Comparison of ENCODE assay signal across 19 cellular contexts in the genomic region with DNA sequence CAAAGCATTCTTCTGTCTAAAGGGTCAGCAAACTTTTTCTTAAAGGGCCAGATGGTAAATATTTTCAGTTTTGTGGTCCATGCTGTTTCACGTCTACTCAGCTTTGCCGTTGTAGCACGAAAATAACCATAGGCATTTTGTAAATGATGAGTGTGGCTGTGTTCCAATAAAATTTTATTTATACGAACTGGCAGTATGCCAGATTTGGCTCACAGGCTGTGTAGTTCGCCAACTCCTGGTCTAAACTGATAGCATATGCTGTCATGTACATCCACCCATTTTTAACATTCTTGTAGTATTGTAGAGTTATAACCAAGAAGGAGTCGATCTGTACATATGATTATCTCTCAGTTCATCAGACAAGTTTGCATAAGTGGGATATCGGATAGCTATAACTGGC. TPM values are rescaled to one million over a fixed set of nuclear protein-coding genes. Genes with fewer than 3 reads are reported as not detected.
DNase-seq lines count a peak whose midpoint lies in the region; ATAC-seq, FAIRE-seq and TF ChIP-seq lines count a peak whose summit lies in the region.
"Had no signal": no experiment of that assay in that cellular context is flagged by ENCODE, and none has a peak within 500 bp of the region (broad histone marks: within the 10 kb centered on the region; RNA-seq: fewer than 3 reads in every experiment).

No MANE protein-coding gene starts in this region.

- H3K79me2 ChIP-seq in K562 (ENCODE audit: control insufficient read depth, insufficient read depth, low read length), result no peaks in the 10 kb centered on the region

- H3K4me1 ChIP-seq in K562 (replicated peaks in 1 of 2; ENCODE audit: control insufficient read depth in 2 of 2, insufficient read depth in 2 of 2, low read length in 2 of 2), result no peaks in the 10 kb centered on the region; a peak in 1 of 5 replicates

- H3K27me3 ChIP-seq in K562 (ENCODE audit: control insufficient read depth in 2 of 2, insufficient read depth in 2 of 2, low read length in 2 of 2), result no peaks in the 10 kb centered on the region

- no peak overlapping the region for H3K27ac ChIP-seq in K562 (ENCODE audit: extremely low read depth, low read depth, low read length)
- H3K27ac ChIP-seq: KMS-11 had no signal

- CTCF ChIA-PET in activated naive CD4-positive, alpha-beta T cell treated with anti-CD3 and anti-CD28 coated beads for 36 hours (lab: Charles Lee), result no interaction called here
- CTCF ChIA-PET in K562 (lab: Yijun Ruan, JAX; ENCODE audit: low intra/inter-chr PET ratio), result no interaction called here

- H3K4me3 ChIP-seq in K562 (no peak overlapping the region), fibroblast of the aortic adventitia (ENCODE audit: low read depth, low read length) (no peak overlapping the region)

- BruUV-seq in K562 (replicated peaks; lab: Mats Ljungman, UMichigan), result no TSS peak

- no peaks in the 10 kb centered on the region for H3K9me3 Mint-ChIP-seq in activated naive CD4-positive, alpha-beta T cell treated with anti-CD3 and anti-CD28 coated beads for 36 hours
- H3K9me3 Mint-ChIP-seq: CD4-positive, alpha-beta T cell; HFFc6 had no signal

- H2AFZ ChIP-seq in K562 (ENCODE audit: low read depth, low read length), result no peak overlapping the region

- peaks cover 40% of the 10 kb centered on the region for H3K36me3 Mint-ChIP-seq in activated naive CD4-positive, alpha-beta T cell treated with anti-CD3 and anti-CD28 coated beads for 36 hours (ENCODE audit: low read depth)

- no peak for FAIRE-seq in K562 (lab: Jason Lieb, UNC)

- peaks cover 89% of the 10 kb centered on the region for H3K36me3 ChIP-seq in K562 (ENCODE audit: control insufficient read depth, insufficient read depth, low read length)

- no peak for TF ChIP-seq EP300 in K562 (IDR thresholded peaks at IDR 0.05; ENCODE audit: low read length)

- peaks cover 9% of the 10 kb centered on the region for H3K4me1 Mint-ChIP-seq in activated naive CD4-positive, alpha-beta T cell treated with anti-CD3 and anti-CD28 coated beads for 36 hours (ENCODE audit: low read depth)
- H3K4me1 Mint-ChIP-seq: B cell had no signal

- no peaks in the 10 kb centered on the region for H3K9me3 ChIP-seq in K562 (replicated peaks; ENCODE audit: control insufficient read depth, insufficient read depth, low read depth, low read length)

- no peak for TF ChIP-seq RAD21 in K562 (CRISPR knock-in tag; conservative IDR thresholded peaks at IDR 0.05 in 1 of 2, IDR thresholded peaks at IDR 0.05 in 1 of 2)

- peak overlapping the region; percentile 65 for H3K27ac Mint-ChIP-seq in activated naive CD4-positive, alpha-beta T cell treated with anti-CD3 and anti-CD28 coated beads for 36 hours
- H3K27ac Mint-ChIP-seq: B cell; CD4-positive, alpha-beta T cell; HFFc6 had no signal

- intact Hi-C loops in activated naive CD4-positive, alpha-beta T cell treated with anti-CD3 and anti-CD28 coated beads for 36 hours (cut with micrococcal nuclease), result no loop called here
- intact Hi-C loops in K562 (cut with micrococcal nuclease), result loop anchor here (10.0 kb wide), 1 partner anchor 161 kb away; no protein-coding TSS in a partner anchor

- H3K9me1 ChIP-seq in K562 (ENCODE audit: control insufficient read depth, insufficient read depth, low read length), result no peaks in the 10 kb centered on the region

- POLR2A ChIA-PET in K562 (lab: Yijun Ruan, JAX), result no interaction called here

- H3K9ac ChIP-seq in K562 (ENCODE audit: insufficient read depth in 1 of 2, low read depth in 2 of 2, low read length in 2 of 2), result no peak overlapping the region
- H3K9ac ChIP-seq: KMS-11 had no signal

- in situ Hi-C loops in K562 (cut with MboI), result no loop called here

- H3K27me3 Mint-ChIP-seq in activated naive CD4-positive, alpha-beta T cell treated with anti-CD3 and anti-CD28 coated beads for 36 hours (ENCODE audit: low read depth), result no peaks in the 10 kb centered on the region
- H3K27me3 Mint-ChIP-seq: B cell; CD4-positive, alpha-beta T cell had no signal

- WGBS in K562 (ENCODE audit: insufficient coverage, low coverage, missing lambda C conversion rate), result 75% methylated on average over 7 of the region's 7 CpGs

- TF ChIP-seq CTCF in K562 (IDR thresholded peaks at IDR 0.05 in 2 of 3, conservative IDR thresholded peaks at IDR 0.05 in 1 of 3; ENCODE audit: insufficient read depth in 2 of 3, low read depth in 1 of 3, low read length in 3 of 3), result no peak
- TF ChIP-seq CTCF in fibroblast of the aortic adventitia (IDR thresholded peaks at IDR 0.05; ENCODE audit: insufficient read depth, low read length), result no peak

- no peak for DNase-seq in activated naive CD4-positive, alpha-beta T cell treated with anti-CD3 and anti-CD28 coated beads for 36 hours
- DNase-seq in activated naive CD4-positive, alpha-beta T cell treated with Interleukin-2 at 50 U/mL for 16 hours, result no peak
- DNase-seq in NCI-H1694 (lab: John Stamatoyannopoulos, UW) (peak; percentile 40), K562 (ENCODE audit: extremely low read depth in 1 of 4, low spot score in 3 of 4) (peak in 1 of 4 experiments; percentile 19), fibroblast of the aortic adventitia (ENCODE audit: low read depth) (peak; percentile 30), NOMO-1 treated with DMSO at 0.1 percent for 48 hours (lab: John Stamatoyannopoulos, UW; ENCODE audit: unreplicated experiment) (no peak), NCI-H446 treated with DMSO at 0.1 percent for 48 hours (lab: John Stamatoyannopoulos, UW) (no peak)
- DNase-seq: CD4-positive, alpha-beta T cell; DND-41; GDM1; HFFc6; MM.1S; NCI-H2029; NCI-H226; NCI-H526 treated with DMSO at 0.1 percent for 48 hours had no signal

- no peak overlapping the region for H3K4me2 ChIP-seq in K562 (ENCODE audit: insufficient read depth, low read length)
- H3K4me2 ChIP-seq: KMS-11 had no signal

- no peak for TF ChIP-seq POLR2A in K562 (conservative IDR thresholded peaks at IDR 0.05)

- no peak for ATAC-seq in K562
- no peak for ATAC-seq in GM21529 (IDR thresholded peaks at IDR 0.05; ENCODE audit: unreplicated experiment)

- no peak overlapping the region for H3K4me3 Mint-ChIP-seq in activated naive CD4-positive, alpha-beta T cell treated with anti-CD3 and anti-CD28 coated beads for 36 hours
- H3K4me3 Mint-ChIP-seq: B cell; CD4-positive, alpha-beta T cell; HFFc6 had no signal

- no peaks in the 10 kb centered on the region for H4K20me1 ChIP-seq in K562 (replicated peaks; ENCODE audit: control insufficient read depth, insufficient read depth, low read length)

RNA-seq across cellular contexts. Expression of gene GCNA, which starts 12.6 kb away (rescaled TPM):
- total RNA-seq in activated naive CD4-positive, alpha-beta T cell treated with anti-CD3 and anti-CD28 coated beads for 36 hours, result 1 to 10 TPM; 2.8 to 2.9 TPM
- 2.2 and 4.0 TPM in 2 replicates for total RNA-seq in K562 (2011; cell fraction: chromatin; rRNA removed; ENCODE audit: low replicate concordance)
- total RNA-seq in K562 (2011; cell fraction: nucleolus; rRNA removed), result 0.67 and 1.8 TPM in 2 replicates
- total RNA-seq in K562 (2011; cell fraction: nucleoplasm; rRNA removed), result 1.1 and 1.8 TPM in 2 replicates
- total RNA-seq in K562 (2014; rRNA removed) (0.45 and 0.86 TPM in 2 replicates), K562 (2014; rRNA removed; fragmentation: Illumina TruSeq; extraction: Trizol) (0.77 and 0.87 TPM in 2 replicates), K562 (2015; rRNA removed; fragmentation: Illumina TruSeq; extraction: Trizol) (1.2 and 1.4 TPM in 2 replicates), K562 (2021) (0.47 and 0.58 TPM in 2 replicates), fibroblast of the aortic adventitia (ENCODE audit: low replicate concordance) (2.3 and 2.4 TPM in 2 replicates)
- polyA plus RNA-seq in K562 (2011; rRNA removed) (0.85 and 1.3 TPM in 2 replicates), K562 (2014; fragmentation: Illumina TruSeq; extraction: Trizol) (0.42 and 1.1 TPM in 2 replicates), K562 (2014; fragmentation: Nextera tagmentation; extraction: Ambion mirVana) (under 1 TPM; 0.27 to 0.64 TPM), K562 (2014; rRNA removed) (1.3 and 1.5 TPM in 2 replicates)
- 0.15 and 0.66 TPM in 2 replicates for polyA plus RNA-seq in K562 (2011; cell fraction: cytosol; rRNA removed)
- 2.3 and 6.8 TPM in 2 replicates for polyA plus RNA-seq in K562 (2011; cell fraction: nucleus; rRNA removed)
- polyA plus RNA-seq in K562 (2012), result 0.49 and 2.3 TPM in 2 replicates
- 0.56 and 1.6 TPM in 2 replicates for polyA minus RNA-seq in K562 (2011; rRNA and poly(A)+ RNA removed)
- not detected in 2 replicates for polyA minus RNA-seq in K562 (2011; cell fraction: cytosol; rRNA and poly(A)+ RNA removed)
- 0.67 and 2.2 TPM in 2 replicates for polyA minus RNA-seq in K562 (2011; cell fraction: nucleus; rRNA and poly(A)+ RNA removed)

RNA-seq across cellular contexts. Expression of gene OGT, which starts 32.7 kb away (rescaled TPM):
- total RNA-seq in activated naive CD4-positive, alpha-beta T cell treated with anti-CD3 and anti-CD28 coated beads for 36 hours, result 100 to 1,000 TPM; 307 to 323 TPM
- 1,185 and 1,554 TPM in 2 replicates for total RNA-seq in K562 (2011; cell fraction: chromatin; rRNA removed; ENCODE audit: low replicate concordance)
- total RNA-seq in K562 (2011; cell fraction: nucleolus; rRNA removed), result 474 and 611 TPM in 2 replicates
- total RNA-seq in K562 (2011; cell fraction: nucleoplasm; rRNA removed), result 824 and 884 TPM in 2 replicates
- 70.4 and 71.3 TPM in 2 replicates for total RNA-seq in K562 (2014; rRNA removed)
- total RNA-seq in K562 (2014; rRNA removed; fragmentation: Illumina TruSeq; extraction: Trizol), result 117 and 133 TPM in 2 replicates
- total RNA-seq in K562 (2015; rRNA removed; fragmentation: Illumina TruSeq; extraction: Trizol), result 91.0 and 97.3 TPM in 2 replicates
- total RNA-seq in K562 (2021), result 141 and 153 TPM in 2 replicates
- 347 and 456 TPM in 2 replicates for polyA plus RNA-seq in K562 (2011; rRNA removed)
- 120 and 206 TPM in 2 replicates for polyA plus RNA-seq in K562 (2011; cell fraction: cytosol; rRNA removed)
- 2,701 and 3,076 TPM in 2 replicates for polyA plus RNA-seq in K562 (2011; cell fraction: nucleus; rRNA removed)
- 69.5 and 342 TPM in 2 replicates for polyA plus RNA-seq in K562 (2012)
- polyA plus RNA-seq in K562 (2014; fragmentation: Illumina TruSeq; extraction: Trizol), result 109 and 121 TPM in 2 replicates
- polyA plus RNA-seq in K562 (2014; fragmentation: Nextera tagmentation; extraction: Ambion mirVana), result 10 to 100 TPM; 38.9 to 52.6 TPM
- 170 and 211 TPM in 2 replicates for polyA plus RNA-seq in K562 (2014; rRNA removed)
- 304 and 422 TPM in 2 replicates for polyA minus RNA-seq in K562 (2011; rRNA and poly(A)+ RNA removed)
- 67.6 and 73.0 TPM in 2 replicates for polyA minus RNA-seq in K562 (2011; cell fraction: cytosol; rRNA and poly(A)+ RNA removed)
- polyA minus RNA-seq in K562 (2011; cell fraction: nucleus; rRNA and poly(A)+ RNA removed), result 450 and 778 TPM in 2 replicates
- total RNA-seq in fibroblast of the aortic adventitia (ENCODE audit: low replicate concordance), result 93.7 and 174 TPM in 2 replicates

RNA-seq across cellular contexts. Expression of gene CXCR3, which starts 52.7 kb away (rescaled TPM):
- total RNA-seq in activated naive CD4-positive, alpha-beta T cell treated with anti-CD3 and anti-CD28 coated beads for 36 hours, result 1 to 10 TPM; 2.1 to 2.5 TPM
- total RNA-seq in K562 (2011; cell fraction: chromatin; rRNA removed; ENCODE audit: low replicate concordance), result not detected in 2 replicates
- not detected in 2 replicates for total RNA-seq in K562 (2011; cell fraction: nucleolus; rRNA removed)
- total RNA-seq in K562 (2011; cell fraction: nucleoplasm; rRNA removed), result not detected in 2 replicates
- total RNA-seq in K562 (2014; rRNA removed) (not detected in 2 replicates), K562 (2014; rRNA removed; fragmentation: Illumina TruSeq; extraction: Trizol) (not detected in 2 replicates), K562 (2015; rRNA removed; fragmentation: Illumina TruSeq; extraction: Trizol) (not detected in 2 replicates), K562 (2021) (not detected in 2 replicates), fibroblast of the aortic adventitia (ENCODE audit: low replicate concordance) (not detected in 2 replicates)
- polyA plus RNA-seq in K562 (2011; rRNA removed) (not detected in 2 replicates), K562 (2014; fragmentation: Illumina TruSeq; extraction: Trizol) (not detected in 2 replicates), K562 (2014; fragmentation: Nextera tagmentation; extraction: Ambion mirVana) (not detected), K562 (2014; rRNA removed) (not detected in 2 replicates)
- not detected in 2 replicates for polyA plus RNA-seq in K562 (2011; cell fraction: cytosol; rRNA removed)
- not detected in 2 replicates for polyA plus RNA-seq in K562 (2011; cell fraction: nucleus; rRNA removed)
- polyA plus RNA-seq in K562 (2012), result not detected in 2 replicates
- polyA minus RNA-seq in K562 (2011; rRNA and poly(A)+ RNA removed), result not detected in 2 replicates
- polyA minus RNA-seq in K562 (2011; cell fraction: cytosol; rRNA and poly(A)+ RNA removed), result not detected in 2 replicates
- not detected in 2 replicates for polyA minus RNA-seq in K562 (2011; cell fraction: nucleus; rRNA and poly(A)+ RNA removed)
- total RNA-seq: H4, HFFc6 had no signal

Comparison
In these comparisons a context has a peak if more than half of its experiments do, and no peak if none do; other contexts are left out.
1. DNase-seq: peak in NCI-H1694 (single experiment) and fibroblast of the aortic adventitia (single experiment); none in activated naive CD4-positive, alpha-beta T cell treated with anti-CD3 and anti-CD28 coated beads for 36 hours (single experiment), activated naive CD4-positive, alpha-beta T cell treated with Interleukin-2 at 50 U/mL for 16 hours (single experiment), NOMO-1 treated with DMSO at 0.1 percent for 48 hours (single experiment) and NCI-H446 treated with DMSO at 0.1 percent for 48 hours (single experiment).